14 cellular contexts compared by ENCODE assay signal in genomic region chr5:40367260-40367659, GRCh38.
A peak's percentile ranks its signal among the peaks of the same experiment; 100 is the strongest.
DNase-seq lines count a peak whose midpoint lies in the region; ATAC-seq and TF ChIP-seq lines count a peak whose summit lies in the region.
"Had no signal": no experiment of that assay in that cellular context is flagged by ENCODE, and none has a peak within 500 bp of the region (broad histone marks: within the 10 kb centered on the region; RNA-seq: fewer than 3 reads in every experiment).

No MANE protein-coding gene starts in this region.

- H3K4me3 Mint-ChIP-seq in activated CD8-positive, alpha-beta T cell treated with anti-CD3 and anti-CD28 coated beads for 36 hours, result no peak overlapping the region
- no peak overlapping the region for H3K4me3 Mint-ChIP-seq in activated CD8-positive, alpha-beta T cell treated with anti-CD3 and anti-CD28 coated beads, Interleukin-2, amount 10 ng/mL, durations not matched to agents 7 days and 5 days
- H3K4me3 Mint-ChIP-seq in chondrocyte (ENCODE audit: unreplicated experiment), result no peak overlapping the region

- peaks cover 4% of the 10 kb centered on the region for H3K36me3 Mint-ChIP-seq in activated CD8-positive, alpha-beta T cell treated with anti-CD3 and anti-CD28 coated beads for 36 hours (ENCODE audit: low read depth)
- H3K36me3 Mint-ChIP-seq in activated CD8-positive, alpha-beta T cell treated with anti-CD3 and anti-CD28 coated beads, Interleukin-2, amount 10 ng/mL, durations not matched to agents 7 days and 5 days (ENCODE audit: low read depth), result peaks cover 27% of the 10 kb centered on the region
- H3K36me3 Mint-ChIP-seq in chondrocyte (ENCODE audit: low read depth), result peaks cover 2% of the 10 kb centered on the region

- DNase-seq in activated CD8-positive, alpha-beta T cell treated with anti-CD3 and anti-CD28 coated beads for 36 hours, result no peak
- DNase-seq in activated CD8-positive, alpha-beta T cell treated with anti-CD3 and anti-CD28 coated beads, Interleukin-2, amount 10 ng/mL, durations not matched to agents 7 days and 5 days, result no peak
- DNase-seq in chondrocyte (ENCODE audit: low spot score), result no peak
- DNase-seq in KBM-7, result no peak
- DNase-seq in WERI-Rb-1, result no peak
- DNase-seq: NCI-H1417, NCI-H510A, upper lobe of left lung had no signal

- no peak overlapping the region for H3K27ac Mint-ChIP-seq in activated CD8-positive, alpha-beta T cell treated with anti-CD3 and anti-CD28 coated beads for 36 hours
- no peak overlapping the region for H3K27ac Mint-ChIP-seq in activated CD8-positive, alpha-beta T cell treated with anti-CD3 and anti-CD28 coated beads, Interleukin-2, amount 10 ng/mL, durations not matched to agents 7 days and 5 days
- no peak overlapping the region for H3K27ac Mint-ChIP-seq in chondrocyte (ENCODE audit: unreplicated experiment)

- CTCF ChIA-PET in activated CD8-positive, alpha-beta T cell treated with anti-CD3 and anti-CD28 coated beads for 36 hours (lab: Charles Lee), result interaction anchor here (0.6 to 1.0 kb wide), 3 partner anchors 9 to 111 kb away, joined by 3 read pairs; no protein-coding TSS in a partner anchor
- CTCF ChIA-PET in activated CD8-positive, alpha-beta T cell treated with anti-CD3 and anti-CD28 coated beads, Interleukin-2, amount 10 ng/mL, durations not matched to agents 7 days and 5 days (lab: Charles Lee), result interaction anchor here (1.1 kb wide), 1 partner anchor 339 kb away, joined by 3 read pairs; no protein-coding TSS in a partner anchor

- H3F3A ChIP-seq in neural cell (ENCODE audit: insufficient read depth, low read length, poor library complexity, severe bottlenecking), result no peaks in the 10 kb centered on the region

- H3K4me2 ChIP-seq in neural cell (ENCODE audit: low read length), result no peak overlapping the region
- H3K4me2 ChIP-seq: A549 had no signal

- no peak overlapping the region for H3K9ac ChIP-seq in neural cell (ENCODE audit: low read length)

- in situ Hi-C loops in KBM-7 (cut with MboI; ENCODE audit: low pct_unique_long_range_greater_than_20kb, low sequenced_read_pairs), result no loop called here

- ATAC-seq in activated CD8-positive, alpha-beta T cell treated with anti-CD3 and anti-CD28 coated beads for 36 hours, result no peak
- ATAC-seq in activated CD8-positive, alpha-beta T cell treated with anti-CD3 and anti-CD28 coated beads, Interleukin-2, amount 10 ng/mL, durations not matched to agents 7 days and 5 days, result no peak
- ATAC-seq in GM18520 (IDR thresholded peaks at IDR 0.05; ENCODE audit: unreplicated experiment), result no peak
- ATAC-seq: A549 had no signal

- no peak overlapping the region for H3K27ac ChIP-seq in neural cell (ENCODE audit: low read length)
- no peak overlapping the region for H3K27ac ChIP-seq in WERI-Rb-1
- H3K27ac ChIP-seq: A549, esophagus muscularis mucosa, prostate gland, upper lobe of left lung had no signal

- H3K9me3 Mint-ChIP-seq in activated CD8-positive, alpha-beta T cell treated with anti-CD3 and anti-CD28 coated beads for 36 hours, result peaks cover 25% of the 10 kb centered on the region
- H3K9me3 Mint-ChIP-seq in activated CD8-positive, alpha-beta T cell treated with anti-CD3 and anti-CD28 coated beads, Interleukin-2, amount 10 ng/mL, durations not matched to agents 7 days and 5 days (ENCODE audit: insufficient read depth), result peaks cover 34% of the 10 kb centered on the region
- H3K9me3 Mint-ChIP-seq in chondrocyte (ENCODE audit: low read depth), result peaks cover 17% of the 10 kb centered on the region

- H3K79me2 ChIP-seq in neural cell (replicated peaks; ENCODE audit: insufficient read depth, low read length), result no peaks in the 10 kb centered on the region

- H2AFZ ChIP-seq in neural cell (ENCODE audit: low read depth, low read length), result no peak overlapping the region

- peak; percentile 21 for TF ChIP-seq CTCF in activated CD8-positive, alpha-beta T cell treated with anti-CD3 and anti-CD28 coated beads for 36 hours (IDR thresholded peaks at IDR 0.05)
- TF ChIP-seq CTCF in LNCAP (IDR thresholded peaks at IDR 0.05) (0 out of 2 replicates have a peak, but pooled peaks have one; percentile 31), chondrocyte (IDR thresholded peaks at IDR 0.05) (peak; percentile 66), neural cell (IDR thresholded peaks at IDR 0.05; ENCODE audit: poor library complexity, severe bottlenecking) (peak; percentile 31), WERI-Rb-1 (IDR thresholded peaks at IDR 0.05; ENCODE audit: low read depth, low read length) (no peak)

- TF ChIP-seq EP300 in neural cell (conservative IDR thresholded peaks at IDR 0.05; ENCODE audit: poor library complexity, severe bottlenecking), result no peak

- H3K9me2 ChIP-seq in neural cell (ENCODE audit: insufficient read depth, low read length), result no peaks in the 10 kb centered on the region

- H3K9me3 ChIP-seq in neural cell (ENCODE audit: low read length) (peaks cover 3% of the 10 kb centered on the region), WERI-Rb-1 (ENCODE audit: severe bottlenecking) (no peaks in the 10 kb centered on the region)
- H3K9me3 ChIP-seq: prostate gland, upper lobe of left lung had no signal

- H3K27me3 ChIP-seq in neural cell (ENCODE audit: insufficient read depth, low read depth, low read length), result no peaks in the 10 kb centered on the region
- no peaks in the 10 kb centered on the region for H3K27me3 ChIP-seq in WERI-Rb-1 (ENCODE audit: insufficient read depth, low read depth, severe bottlenecking)
- H3K27me3 ChIP-seq: esophagus muscularis mucosa, upper lobe of left lung had no signal

- no peak for TF ChIP-seq RAD21 in neural cell (conservative IDR thresholded peaks at IDR 0.05)

- H4K20me1 ChIP-seq in neural cell (ENCODE audit: insufficient read depth), result no peaks in the 10 kb centered on the region

- H3K27me3 Mint-ChIP-seq in activated CD8-positive, alpha-beta T cell treated with anti-CD3 and anti-CD28 coated beads for 36 hours, result no peaks in the 10 kb centered on the region
- H3K27me3 Mint-ChIP-seq in activated CD8-positive, alpha-beta T cell treated with anti-CD3 and anti-CD28 coated beads, Interleukin-2, amount 10 ng/mL, durations not matched to agents 7 days and 5 days (ENCODE audit: low read depth), result no peaks in the 10 kb centered on the region
- H3K27me3 Mint-ChIP-seq in chondrocyte (ENCODE audit: low read depth), result no peaks in the 10 kb centered on the region

- intact Hi-C loops in activated CD8-positive, alpha-beta T cell treated with anti-CD3 and anti-CD28 coated beads for 36 hours (cut with micrococcal nuclease), result no loop called here

- H3K4me1 Mint-ChIP-seq in activated CD8-positive, alpha-beta T cell treated with anti-CD3 and anti-CD28 coated beads for 36 hours (ENCODE audit: low read depth), result peaks cover 14% of the 10 kb centered on the region
- H3K4me1 Mint-ChIP-seq in activated CD8-positive, alpha-beta T cell treated with anti-CD3 and anti-CD28 coated beads, Interleukin-2, amount 10 ng/mL, durations not matched to agents 7 days and 5 days (ENCODE audit: low read depth), result peaks cover 2% of the 10 kb centered on the region
- no peaks in the 10 kb centered on the region for H3K4me1 Mint-ChIP-seq in chondrocyte (ENCODE audit: low read depth)

- H3K36me3 ChIP-seq in neural cell (ENCODE audit: insufficient read depth, low read length) (no peaks in the 10 kb centered on the region), WERI-Rb-1 (no peaks in the 10 kb centered on the region)
- H3K36me3 ChIP-seq: esophagus muscularis mucosa, prostate gland, upper lobe of left lung had no signal

- H3K4me3 ChIP-seq in neural cell (ENCODE audit: low read length) (no peak overlapping the region), WERI-Rb-1 (ENCODE audit: low read depth, low read length) (no peak overlapping the region)
- H3K4me3 ChIP-seq: A549, esophagus muscularis mucosa, prostate gland, upper lobe of left lung had no signal

- POLR2A ChIA-PET in activated CD8-positive, alpha-beta T cell treated with anti-CD3 and anti-CD28 coated beads for 36 hours (lab: Charles Lee), result no interaction called here
- POLR2A ChIA-PET in activated CD8-positive, alpha-beta T cell treated with anti-CD3 and anti-CD28 coated beads, Interleukin-2, amount 10 ng/mL, durations not matched to agents 7 days and 5 days (lab: Charles Lee), result no interaction called here

TF ChIP-seq in neural cell, 6 proteins besides CTCF, POLR2A, EP300 and RAD21:
- no peak for TF ChIP-seq POLR2AphosphoS5 (IDR thresholded peaks at IDR 0.05)
- TF ChIP-seq, protein P1, sequence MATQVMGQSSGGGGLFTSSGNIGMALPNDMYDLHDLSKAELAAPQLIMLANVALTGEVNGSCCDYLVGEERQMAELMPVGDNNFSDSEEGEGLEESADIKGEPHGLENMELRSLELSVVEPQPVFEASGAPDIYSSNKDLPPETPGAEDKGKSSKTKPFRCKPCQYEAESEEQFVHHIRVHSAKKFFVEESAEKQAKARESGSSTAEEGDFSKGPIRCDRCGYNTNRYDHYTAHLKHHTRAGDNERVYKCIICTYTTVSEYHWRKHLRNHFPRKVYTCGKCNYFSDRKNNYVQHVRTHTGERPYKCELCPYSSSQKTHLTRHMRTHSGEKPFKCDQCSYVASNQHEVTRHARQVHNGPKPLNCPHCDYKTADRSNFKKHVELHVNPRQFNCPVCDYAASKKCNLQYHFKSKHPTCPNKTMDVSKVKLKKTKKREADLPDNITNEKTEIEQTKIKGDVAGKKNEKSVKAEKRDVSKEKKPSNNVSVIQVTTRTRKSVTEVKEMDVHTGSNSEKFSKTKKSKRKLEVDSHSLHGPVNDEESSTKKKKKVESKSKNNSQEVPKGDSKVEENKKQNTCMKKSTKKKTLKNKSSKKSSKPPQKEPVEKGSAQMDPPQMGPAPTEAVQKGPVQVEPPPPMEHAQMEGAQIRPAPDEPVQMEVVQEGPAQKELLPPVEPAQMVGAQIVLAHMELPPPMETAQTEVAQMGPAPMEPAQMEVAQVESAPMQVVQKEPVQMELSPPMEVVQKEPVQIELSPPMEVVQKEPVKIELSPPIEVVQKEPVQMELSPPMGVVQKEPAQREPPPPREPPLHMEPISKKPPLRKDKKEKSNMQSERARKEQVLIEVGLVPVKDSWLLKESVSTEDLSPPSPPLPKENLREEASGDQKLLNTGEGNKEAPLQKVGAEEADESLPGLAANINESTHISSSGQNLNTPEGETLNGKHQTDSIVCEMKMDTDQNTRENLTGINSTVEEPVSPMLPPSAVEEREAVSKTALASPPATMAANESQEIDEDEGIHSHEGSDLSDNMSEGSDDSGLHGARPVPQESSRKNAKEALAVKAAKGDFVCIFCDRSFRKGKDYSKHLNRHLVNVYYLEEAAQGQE (IDR thresholded peaks at IDR 0.05; ENCODE audit: borderline replicate concordance), result no peak
- TF ChIP-seq TAF1 (IDR thresholded peaks at IDR 0.05; ENCODE audit: low read depth), result no peak
- no peak for TF ChIP-seq MXI1 (conservative IDR thresholded peaks at IDR 0.05; ENCODE audit: poor library complexity, severe bottlenecking)
- TF ChIP-seq SMC3 (conservative IDR thresholded peaks at IDR 0.05; ENCODE audit: poor library complexity), result no peak
- no peak for TF ChIP-seq EZH2 (IDR thresholded peaks at IDR 0.05; ENCODE audit: borderline replicate concordance, insufficient read depth, low read length, poor library complexity, severe bottlenecking)
